ENCODE assay signal across 15 cellular contexts in the genomic region with DNA sequence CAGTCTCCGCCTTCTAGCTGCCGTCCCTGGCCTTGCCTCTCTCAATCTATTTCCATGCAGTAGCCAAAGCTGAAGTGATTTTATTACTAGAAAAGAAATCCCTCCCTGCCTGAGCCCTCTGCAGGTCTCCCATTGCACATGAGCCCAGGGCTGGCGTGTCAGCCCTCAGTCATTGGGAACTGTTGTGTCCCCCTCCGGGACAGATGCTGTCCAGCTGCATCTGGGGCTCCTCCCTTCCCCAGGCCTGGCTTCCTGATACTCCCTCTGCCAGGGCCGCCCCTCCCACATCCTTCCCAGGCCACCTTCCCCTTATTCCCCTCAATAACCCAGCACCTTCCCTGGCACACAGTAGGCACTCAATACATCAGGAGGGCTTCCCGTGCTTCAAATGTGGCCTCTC. TPM values are rescaled to one million over a fixed set of nuclear protein-coding genes. Genes with fewer than 3 reads are reported as not detected.
DNase-seq lines count a peak whose midpoint lies in the region; ATAC-seq and TF ChIP-seq lines count a peak whose summit lies in the region.
"Had no signal": no experiment of that assay in that cellular context is flagged by ENCODE, and none has a peak within 500 bp of the region (broad histone marks: within the 10 kb centered on the region; RNA-seq: fewer than 3 reads in every experiment).

No MANE protein-coding gene starts in this region.

- no peak for TF ChIP-seq POLR2A in thyroid gland (IDR thresholded peaks at IDR 0.05)

- no peaks in the 10 kb centered on the region for H3K36me3 ChIP-seq in thyroid gland

- no peak for DNase-seq in activated naive CD8-positive, alpha-beta T cell treated with anti-CD3 and anti-CD28 coated beads, Interleukin-2, amount 10 ng/mL, durations not matched to agents 7 days and 5 days
- DNase-seq in activated naive CD8-positive, alpha-beta T cell treated with anti-CD3 and anti-CD28 coated beads for 36 hours = no peak
- no peak for DNase-seq in activated T-helper 2 cell treated with anti-CD3 and anti-CD28 coated beads, Interferon-gamma antibody, Interleukin-2, Interleukin-4, amounts not matched to agents 10 μg/mL and 5 μg/mL and 100 μg/mL, durations not matched to agents 14 hours and 24 hours and 36 hours (ENCODE audit: low spot score)
- DNase-seq in mesenteric fat pad (ENCODE audit: low spot score) (peak; percentile 88), thyroid gland (no peak), OCI-M2 (lab: John Stamatoyannopoulos, UW; ENCODE audit: unreplicated experiment) (no peak)
- DNase-seq in stimulated activated CD4-positive, alpha-beta T cell treated with anti-CD3 and anti-CD28 coated beads, Interleukin-4, amount 100 ng/mL, for 1 hour = no peak
- DNase-seq: HFFc6; NCI-H1417; NCI-H69; stimulated activated naive B cell treated with anti-CD40 and anti-IgM and Interleukin-4, amounts not matched to agents 10 μg/mL and 1 μg/mL and 100 μg/mL, for 72 hours had no signal

- peak overlapping the region in 2 of 3 donors; percentile 13 to 44 for H3K27ac ChIP-seq in thyroid gland
- H3K27ac ChIP-seq: RWPE1 had no signal

- no peaks in the 10 kb centered on the region for H3K27me3 ChIP-seq in thyroid gland

- no peaks in the 10 kb centered on the region for H3K9me3 Mint-ChIP-seq in activated naive CD8-positive, alpha-beta T cell treated with anti-CD3 and anti-CD28 coated beads, Interleukin-2, amount 10 ng/mL, durations not matched to agents 7 days and 5 days
- no peaks in the 10 kb centered on the region for H3K9me3 Mint-ChIP-seq in activated naive CD8-positive, alpha-beta T cell treated with anti-CD3 and anti-CD28 coated beads for 36 hours
- H3K9me3 Mint-ChIP-seq in activated T-helper 2 cell treated with anti-CD3 and anti-CD28 coated beads, Interferon-gamma antibody, Interleukin-2, Interleukin-4, amounts not matched to agents 10 μg/mL and 5 μg/mL and 100 μg/mL, durations not matched to agents 14 hours and 24 hours and 36 hours = no peaks in the 10 kb centered on the region
- H3K9me3 Mint-ChIP-seq: HFFc6; stimulated activated naive B cell treated with anti-CD40 and anti-IgM and Interleukin-4, amounts not matched to agents 10 μg/mL and 1 μg/mL and 100 μg/mL, for 72 hours had no signal

- H3K4me1 ChIP-seq in thyroid gland = peaks cover 7 to 17% of the 10 kb centered on the region in 2 donors

- peaks cover 34% of the 10 kb centered on the region for H3K4me1 Mint-ChIP-seq in activated naive CD8-positive, alpha-beta T cell treated with anti-CD3 and anti-CD28 coated beads, Interleukin-2, amount 10 ng/mL, durations not matched to agents 7 days and 5 days
- peaks cover 25% of the 10 kb centered on the region for H3K4me1 Mint-ChIP-seq in activated naive CD8-positive, alpha-beta T cell treated with anti-CD3 and anti-CD28 coated beads for 36 hours
- H3K4me1 Mint-ChIP-seq in activated T-helper 2 cell treated with anti-CD3 and anti-CD28 coated beads, Interferon-gamma antibody, Interleukin-2, Interleukin-4, amounts not matched to agents 10 μg/mL and 5 μg/mL and 100 μg/mL, durations not matched to agents 14 hours and 24 hours and 36 hours (ENCODE audit: low read depth) = peaks cover 36% of the 10 kb centered on the region

- intact Hi-C loops in activated T-helper 2 cell treated with anti-CD3 and anti-CD28 coated beads, Interferon-gamma antibody, Interleukin-2, Interleukin-4, amounts not matched to agents 10 μg/mL and 5 μg/mL and 100 μg/mL, durations not matched to agents 14 hours and 24 hours and 36 hours (cut with micrococcal nuclease) = no loop called here
- intact Hi-C loops in thyroid gland (cut with DNase I) = no loop called here

- no peaks in the 10 kb centered on the region for H3K9me3 ChIP-seq in thyroid gland

- no peaks in the 10 kb centered on the region for H3K36me3 Mint-ChIP-seq in activated naive CD8-positive, alpha-beta T cell treated with anti-CD3 and anti-CD28 coated beads, Interleukin-2, amount 10 ng/mL, durations not matched to agents 7 days and 5 days
- H3K36me3 Mint-ChIP-seq in activated naive CD8-positive, alpha-beta T cell treated with anti-CD3 and anti-CD28 coated beads for 36 hours = no peaks in the 10 kb centered on the region
- peaks cover 9% of the 10 kb centered on the region for H3K36me3 Mint-ChIP-seq in activated T-helper 2 cell treated with anti-CD3 and anti-CD28 coated beads, Interferon-gamma antibody, Interleukin-2, Interleukin-4, amounts not matched to agents 10 μg/mL and 5 μg/mL and 100 μg/mL, durations not matched to agents 14 hours and 24 hours and 36 hours (ENCODE audit: low read depth)
- H3K36me3 Mint-ChIP-seq: stimulated activated naive B cell treated with anti-CD40 and anti-IgM and Interleukin-4, amounts not matched to agents 10 μg/mL and 1 μg/mL and 100 μg/mL, for 72 hours had no signal

- no peak overlapping the region for H3K4me3 ChIP-seq in thyroid gland (replicated peaks in 1 of 3)

- ATAC-seq in activated naive CD8-positive, alpha-beta T cell treated with anti-CD3 and anti-CD28 coated beads, Interleukin-2, amount 10 ng/mL, durations not matched to agents 7 days and 5 days (ENCODE audit: low read depth) = no peak
- no peak for ATAC-seq in HG03442 (IDR thresholded peaks at IDR 0.05; ENCODE audit: unreplicated experiment)
- ATAC-seq: stimulated activated naive B cell treated with anti-CD40 and anti-IgM and Interleukin-4, amounts not matched to agents 10 μg/mL and 1 μg/mL and 100 μg/mL, for 72 hours had no signal

- TF ChIP-seq CTCF in thyroid gland (IDR thresholded peaks at IDR 0.05) = no peak

- WGBS in thyroid gland, 2 donors = 56 to 62% methylated on average over 6 of the region's 6 CpGs

- POLR2A ChIA-PET in activated naive CD8-positive, alpha-beta T cell treated with anti-CD3 and anti-CD28 coated beads, Interleukin-2, amount 10 ng/mL, durations not matched to agents 7 days and 5 days (lab: Charles Lee) = interaction anchor here (0.6 to 4.0 kb wide), 4 partner anchors 13 to 89 kb away, joined by 3 to 21 read pairs (median 10); a partner anchor contains a TSS

- H3K4me3 Mint-ChIP-seq in activated naive CD8-positive, alpha-beta T cell treated with anti-CD3 and anti-CD28 coated beads, Interleukin-2, amount 10 ng/mL, durations not matched to agents 7 days and 5 days = no peak overlapping the region
- H3K4me3 Mint-ChIP-seq in activated naive CD8-positive, alpha-beta T cell treated with anti-CD3 and anti-CD28 coated beads for 36 hours = no peak overlapping the region
- peak overlapping the region; percentile 45 for H3K4me3 Mint-ChIP-seq in activated T-helper 2 cell treated with anti-CD3 and anti-CD28 coated beads, Interferon-gamma antibody, Interleukin-2, Interleukin-4, amounts not matched to agents 10 μg/mL and 5 μg/mL and 100 μg/mL, durations not matched to agents 14 hours and 24 hours and 36 hours (ENCODE audit: low read depth)
- H3K4me3 Mint-ChIP-seq: HFFc6; stimulated activated naive B cell treated with anti-CD40 and anti-IgM and Interleukin-4, amounts not matched to agents 10 μg/mL and 1 μg/mL and 100 μg/mL, for 72 hours had no signal

- no peaks in the 10 kb centered on the region for H3K27me3 Mint-ChIP-seq in activated naive CD8-positive, alpha-beta T cell treated with anti-CD3 and anti-CD28 coated beads, Interleukin-2, amount 10 ng/mL, durations not matched to agents 7 days and 5 days
- H3K27me3 Mint-ChIP-seq in activated naive CD8-positive, alpha-beta T cell treated with anti-CD3 and anti-CD28 coated beads for 36 hours = no peaks in the 10 kb centered on the region
- no peaks in the 10 kb centered on the region for H3K27me3 Mint-ChIP-seq in activated T-helper 2 cell treated with anti-CD3 and anti-CD28 coated beads, Interferon-gamma antibody, Interleukin-2, Interleukin-4, amounts not matched to agents 10 μg/mL and 5 μg/mL and 100 μg/mL, durations not matched to agents 14 hours and 24 hours and 36 hours (ENCODE audit: low read depth)
- H3K27me3 Mint-ChIP-seq: progenitor cell of endocrine pancreas had no signal

- H3K27ac Mint-ChIP-seq in activated naive CD8-positive, alpha-beta T cell treated with anti-CD3 and anti-CD28 coated beads, Interleukin-2, amount 10 ng/mL, durations not matched to agents 7 days and 5 days = peak overlapping the region; percentile 54
- H3K27ac Mint-ChIP-seq in activated naive CD8-positive, alpha-beta T cell treated with anti-CD3 and anti-CD28 coated beads for 36 hours = no peak overlapping the region
- H3K27ac Mint-ChIP-seq in activated T-helper 2 cell treated with anti-CD3 and anti-CD28 coated beads, Interferon-gamma antibody, Interleukin-2, Interleukin-4, amounts not matched to agents 10 μg/mL and 5 μg/mL and 100 μg/mL, durations not matched to agents 14 hours and 24 hours and 36 hours = peak overlapping the region; percentile 67
- H3K27ac Mint-ChIP-seq: HFFc6; progenitor cell of endocrine pancreas; stimulated activated naive B cell treated with anti-CD40 and anti-IgM and Interleukin-4, amounts not matched to agents 10 μg/mL and 1 μg/mL and 100 μg/mL, for 72 hours had no signal

RNA-seq across cellular contexts. Expression of a gene that starts 11.3 kb away (rescaled TPM):
- under 1 TPM; 0.37 to 0.39 TPM for total RNA-seq in activated naive CD8-positive, alpha-beta T cell treated with anti-CD3 and anti-CD28 coated beads, Interleukin-2, amount 10 ng/mL, durations not matched to agents 7 days and 5 days
- total RNA-seq in activated naive CD8-positive, alpha-beta T cell treated with anti-CD3 and anti-CD28 coated beads for 36 hours = not detected
- not detected in 2 replicates for total RNA-seq in activated T-helper 2 cell treated with anti-CD3 and anti-CD28 coated beads, Interferon-gamma antibody, Interleukin-2, Interleukin-4, amounts not matched to agents 10 μg/mL and 5 μg/mL and 100 μg/mL, durations not matched to agents 14 hours and 24 hours and 36 hours
- total RNA-seq in mesenteric fat pad (not detected), thyroid gland (not detected)
- total RNA-seq: HFFc6, lower leg skin had no signal

RNA-seq across cellular contexts. Expression of a gene that starts 22.4 kb away (rescaled TPM):
- total RNA-seq in activated naive CD8-positive, alpha-beta T cell treated with anti-CD3 and anti-CD28 coated beads, Interleukin-2, amount 10 ng/mL, durations not matched to agents 7 days and 5 days = 1,000 to 10,000 TPM; 2,319 to 2,425 TPM
- 1,000 to 10,000 TPM; 1,056 to 1,060 TPM for total RNA-seq in activated naive CD8-positive, alpha-beta T cell treated with anti-CD3 and anti-CD28 coated beads for 36 hours
- total RNA-seq in activated T-helper 2 cell treated with anti-CD3 and anti-CD28 coated beads, Interferon-gamma antibody, Interleukin-2, Interleukin-4, amounts not matched to agents 10 μg/mL and 5 μg/mL and 100 μg/mL, durations not matched to agents 14 hours and 24 hours and 36 hours = 773 and 798 TPM in 2 replicates
- 36.0 TPM for total RNA-seq in mesenteric fat pad
- 10 to 100 TPM; 24.0 to 53.6 (median 28.9) TPM for total RNA-seq in thyroid gland

RNA-seq across cellular contexts. Expression of a gene that starts 24.6 kb away (rescaled TPM):
- not detected for total RNA-seq in activated naive CD8-positive, alpha-beta T cell treated with anti-CD3 and anti-CD28 coated beads, Interleukin-2, amount 10 ng/mL, durations not matched to agents 7 days and 5 days
- under 1 TPM; 0.35 to 0.36 TPM for total RNA-seq in activated naive CD8-positive, alpha-beta T cell treated with anti-CD3 and anti-CD28 coated beads for 36 hours
- total RNA-seq in activated T-helper 2 cell treated with anti-CD3 and anti-CD28 coated beads, Interferon-gamma antibody, Interleukin-2, Interleukin-4, amounts not matched to agents 10 μg/mL and 5 μg/mL and 100 μg/mL, durations not matched to agents 14 hours and 24 hours and 36 hours = 0.09 and 0.18 TPM in 2 replicates
- total RNA-seq in mesenteric fat pad (6.1 TPM), thyroid gland (10 to 100 TPM; 18.5 to 28.9 (median 19.6) TPM)

RNA-seq across cellular contexts. Expression of a gene that starts 41.5 kb away (rescaled TPM):
- total RNA-seq in activated naive CD8-positive, alpha-beta T cell treated with anti-CD3 and anti-CD28 coated beads, Interleukin-2, amount 10 ng/mL, durations not matched to agents 7 days and 5 days = 10 to 100 TPM; 49.3 to 60.4 TPM
- 1 to 10 TPM in 1 of 2 experiments, under 1 TPM in 1; 0.99 to 1.6 TPM for total RNA-seq in activated naive CD8-positive, alpha-beta T cell treated with anti-CD3 and anti-CD28 coated beads for 36 hours
- total RNA-seq in activated T-helper 2 cell treated with anti-CD3 and anti-CD28 coated beads, Interferon-gamma antibody, Interleukin-2, Interleukin-4, amounts not matched to agents 10 μg/mL and 5 μg/mL and 100 μg/mL, durations not matched to agents 14 hours and 24 hours and 36 hours = 7.7 TPM in 2 replicates
- total RNA-seq in mesenteric fat pad (21.6 TPM), thyroid gland (1 to 10 TPM in 1 of 4 donors, under 1 TPM in 3; 0.49 to 1.6 (median 0.70) TPM)

RNA-seq across cellular contexts. Expression of a gene that starts 47.0 kb away (rescaled TPM):
- total RNA-seq in activated naive CD8-positive, alpha-beta T cell treated with anti-CD3 and anti-CD28 coated beads, Interleukin-2, amount 10 ng/mL, durations not matched to agents 7 days and 5 days = 10 to 100 TPM; 12.9 to 13.3 TPM
- 1 to 10 TPM; 7.6 to 9.1 TPM for total RNA-seq in activated naive CD8-positive, alpha-beta T cell treated with anti-CD3 and anti-CD28 coated beads for 36 hours
- 9.1 and 9.3 TPM in 2 replicates for total RNA-seq in activated T-helper 2 cell treated with anti-CD3 and anti-CD28 coated beads, Interferon-gamma antibody, Interleukin-2, Interleukin-4, amounts not matched to agents 10 μg/mL and 5 μg/mL and 100 μg/mL, durations not matched to agents 14 hours and 24 hours and 36 hours
- total RNA-seq in mesenteric fat pad (6.0 TPM), thyroid gland (10 to 100 TPM in 1 of 4 donors, 1 to 10 TPM in 3; 5.2 to 10.2 (median 8.7) TPM)

Comparison
In these comparisons a context has a peak if more than half of its experiments do, and no peak if none do; other contexts are left out.
1. RNA of a gene that starts 22.4 kb away (total RNA-seq): 2,319 to 2,425 TPM in activated naive CD8-positive, alpha-beta T cell treated with anti-CD3 and anti-CD28 coated beads, Interleukin-2, amount 10 ng/mL, durations not matched to agents 7 days and 5 days, 1,056 to 1,060 TPM in activated naive CD8-positive, alpha-beta T cell treated with anti-CD3 and anti-CD28 coated beads for 36 hours and 773 to 798 TPM in activated T-helper 2 cell treated with anti-CD3 and anti-CD28 coated beads, Interferon-gamma antibody, Interleukin-2, Interleukin-4, amounts not matched to agents 10 μg/mL and 5 μg/mL and 100 μg/mL, durations not matched to agents 14 hours and 24 hours and 36 hours; 36.0 TPM in mesenteric fat pad (single experiment) and 24.0 to 53.6 TPM in thyroid gland; every median in the first group is over 10 times any median in the second.